ENCODE assay signal across 28 cellular contexts in the genomic region with DNA sequence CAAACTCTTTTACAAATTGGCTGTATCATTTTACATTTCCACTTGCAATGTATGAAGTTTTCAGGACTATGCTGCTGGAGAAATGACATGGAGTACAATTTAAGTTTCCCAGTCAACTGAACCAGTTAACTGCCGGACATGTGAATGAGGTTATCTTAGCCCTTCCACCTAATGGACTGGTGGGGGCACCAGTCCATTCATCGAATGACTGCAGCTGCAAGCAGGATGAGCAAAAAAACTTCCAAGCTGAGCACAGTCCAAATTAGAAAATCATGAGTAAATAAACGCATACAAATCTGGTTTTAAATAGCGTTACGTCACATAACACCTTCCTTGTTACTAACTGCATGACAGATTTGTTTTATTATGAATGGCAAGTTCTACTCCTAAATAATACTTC.
DNase-seq lines count a peak whose midpoint lies in the region; ATAC-seq and TF ChIP-seq lines count a peak whose summit lies in the region.
"Had no signal": no experiment of that assay in that cellular context is flagged by ENCODE, and none has a peak within 500 bp of the region (broad histone marks: within the 10 kb centered on the region; RNA-seq: fewer than 3 reads in every experiment).

No MANE protein-coding gene starts in this region.

- H3K4me3 ChIP-seq in LNCaP clone FGC (ENCODE audit: low read depth, low read length) (no peak overlapping the region), choroid plexus epithelial cell (ENCODE audit: low read depth, low read length) (no peak overlapping the region), neural progenitor cell (no peak overlapping the region), body of pancreas (no peak overlapping the region)
- H3K4me3 ChIP-seq: Peyer's patch had no signal

- 66 to 76% methylated on average over 5 of the region's 5 CpGs for WGBS in body of pancreas, 2 donors

- no peaks in the 10 kb centered on the region for H3K79me2 ChIP-seq in neural progenitor cell (ENCODE audit: low read depth)

- no peaks in the 10 kb centered on the region for H3K27me3 Mint-ChIP-seq in neural progenitor cell (ENCODE audit: insufficient read depth, low read depth)
- H3K27me3 Mint-ChIP-seq: activated CD4-positive, alpha-beta T cell treated with anti-CD3 and anti-CD28 coated beads, Interleukin-2, amount 10 ng/mL, durations not matched to agents 7 days and 5 days; activated CD8-positive, alpha-beta memory T cell treated with anti-CD3 and anti-CD28 coated beads, Interleukin-2, amount 10 ng/mL, durations not matched to agents 7 days and 5 days; brain; CD4-positive, CD25-positive, alpha-beta regulatory T cell; progenitor cell of endocrine pancreas; stimulated activated naive B cell treated with anti-CD40 and anti-IgM and Interleukin-4, amounts not matched to agents 10 μg/mL and 1 μg/mL and 100 μg/mL, for 72 hours had no signal

- ATAC-seq in body of pancreas, result no peak
- ATAC-seq in GM18870 (IDR thresholded peaks at IDR 0.05; ENCODE audit: unreplicated experiment), result no peak
- ATAC-seq: activated CD8-positive, alpha-beta memory T cell treated with anti-CD3 and anti-CD28 coated beads, Interleukin-2, amount 10 ng/mL, durations not matched to agents 7 days and 5 days; left colon; stimulated activated naive B cell treated with anti-CD40 and anti-IgM and Interleukin-4, amounts not matched to agents 10 μg/mL and 1 μg/mL and 100 μg/mL, for 72 hours had no signal

- H4K20me1 ChIP-seq in neural progenitor cell (ENCODE audit: low read depth), result no peaks in the 10 kb centered on the region

- H3K4me1 ChIP-seq in neural progenitor cell (no peaks in the 10 kb centered on the region), body of pancreas (no peaks in the 10 kb centered on the region)
- H3K4me1 ChIP-seq: Peyer's patch had no signal

- peak overlapping the region; percentile 60 for H2AFZ ChIP-seq in neural progenitor cell (replicated peaks)

- no peaks in the 10 kb centered on the region for H3K4me1 Mint-ChIP-seq in neural progenitor cell
- H3K4me1 Mint-ChIP-seq: activated CD4-positive, alpha-beta T cell treated with anti-CD3 and anti-CD28 coated beads, Interleukin-2, amount 10 ng/mL, durations not matched to agents 7 days and 5 days; activated CD8-positive, alpha-beta memory T cell treated with anti-CD3 and anti-CD28 coated beads, Interleukin-2, amount 10 ng/mL, durations not matched to agents 7 days and 5 days; brain; CD4-positive, CD25-positive, alpha-beta regulatory T cell; neural crest cell; stimulated activated naive B cell treated with anti-CD40 and anti-IgM and Interleukin-4, amounts not matched to agents 10 μg/mL and 1 μg/mL and 100 μg/mL, for 72 hours had no signal

- H3K27ac ChIP-seq in neural progenitor cell (no peak overlapping the region), body of pancreas (no peak overlapping the region)
- H3K27ac ChIP-seq: Peyer's patch had no signal

- no peak overlapping the region for H3K9ac ChIP-seq in neural progenitor cell

- H3F3A ChIP-seq in neural progenitor cell (ENCODE audit: low read depth), result no peaks in the 10 kb centered on the region

- TF ChIP-seq CTCF in LNCaP clone FGC (IDR thresholded peaks at IDR 0.05; ENCODE audit: control insufficient read depth, extremely low read depth, insufficient read depth) (peak; percentile 26; the same call in 1 of the 2 replicates), choroid plexus epithelial cell (conservative IDR thresholded peaks at IDR 0.05; ENCODE audit: low read depth, low read length) (peak; percentile 39), neural progenitor cell (IDR thresholded peaks at IDR 0.05) (peak; percentile 48), body of pancreas (IDR thresholded peaks at IDR 0.05) (no peak)

- H3K4me2 ChIP-seq in neural progenitor cell, result no peak overlapping the region

- no peak overlapping the region for H3K27ac Mint-ChIP-seq in neural progenitor cell
- H3K27ac Mint-ChIP-seq: activated CD4-positive, alpha-beta T cell treated with anti-CD3 and anti-CD28 coated beads, Interleukin-2, amount 10 ng/mL, durations not matched to agents 7 days and 5 days; activated CD8-positive, alpha-beta memory T cell treated with anti-CD3 and anti-CD28 coated beads, Interleukin-2, amount 10 ng/mL, durations not matched to agents 7 days and 5 days; brain; CD4-positive, CD25-positive, alpha-beta regulatory T cell; progenitor cell of endocrine pancreas; stimulated activated naive B cell treated with anti-CD40 and anti-IgM and Interleukin-4, amounts not matched to agents 10 μg/mL and 1 μg/mL and 100 μg/mL, for 72 hours had no signal

- intact Hi-C loops in body of pancreas (cut with DNase I), result no loop called here

- H3K9me3 ChIP-seq in neural progenitor cell (ENCODE audit: low read depth) (no peaks in the 10 kb centered on the region), body of pancreas (no peaks in the 10 kb centered on the region)
- H3K9me3 ChIP-seq: Peyer's patch had no signal

- H3K27me3 ChIP-seq in neural progenitor cell, result no peaks in the 10 kb centered on the region
- no peaks in the 10 kb centered on the region for H3K27me3 ChIP-seq in body of pancreas
- H3K27me3 ChIP-seq: Peyer's patch had no signal

- H3K36me3 ChIP-seq in neural progenitor cell (no peaks in the 10 kb centered on the region), body of pancreas (replicated peaks in 1 of 2; ENCODE audit: insufficient read depth in 1 of 2, low read depth in 2 of 2) (no peaks in the 10 kb centered on the region)
- H3K36me3 ChIP-seq: Peyer's patch had no signal

- no peaks in the 10 kb centered on the region for H3K9me3 Mint-ChIP-seq in neural progenitor cell

- peak; percentile 4 for DNase-seq in ELF-1 (ENCODE audit: low read depth, low spot score)
- DNase-seq in LNCaP clone FGC (ENCODE audit: low read depth), result no peak
- peak; percentile 29 for DNase-seq in choroid plexus epithelial cell (ENCODE audit: low read depth)
- DNase-seq in neural progenitor cell (ENCODE audit: low spot score), result peak; percentile 54
- no peak for DNase-seq in activated CD4-positive, alpha-beta T cell treated with anti-CD3 and anti-CD28 coated beads, Interleukin-2, amount 50 U/mL, for 4 hours
- DNase-seq in HUDEP-2 (lab: John Stamatoyannopoulos, UW; ENCODE audit: unreplicated experiment in 76 of 76), result no peak
- no peak for DNase-seq in body of pancreas
- DNase-seq: activated CD4-positive, alpha-beta T cell treated with anti-CD3 and anti-CD28 coated beads, Interleukin-2, amount 10 ng/mL, durations not matched to agents 7 days and 5 days; activated CD8-positive, alpha-beta memory T cell treated with anti-CD3 and anti-CD28 coated beads, Interleukin-2, amount 10 ng/mL, durations not matched to agents 7 days and 5 days; activated T-cell treated with anti-CD3 and anti-CD28 coated beads, Interleukin-2, amount 50 U/mL, for 48 hours; CD4-positive, CD25-positive, alpha-beta regulatory T cell; effector CD8-positive, alpha-beta T cell; erythroblast; HCEC 1CT; head of caudate nucleus; left colon; mammary epithelial cell; NCI-H1436 treated with DMSO at 0.1 percent for 48 hours; NCI-H446; Peyer's patch; SHP77 treated with DMSO at 0.1 percent for 48 hours; stimulated activated naive B cell treated with anti-CD40 and anti-IgM and Interleukin-4, amounts not matched to agents 10 μg/mL and 1 μg/mL and 100 μg/mL, for 72 hours; SW 1271; T1000 had no signal

- H3K36me3 Mint-ChIP-seq in neural progenitor cell, result no peaks in the 10 kb centered on the region
- H3K36me3 Mint-ChIP-seq: activated CD8-positive, alpha-beta memory T cell treated with anti-CD3 and anti-CD28 coated beads, Interleukin-2, amount 10 ng/mL, durations not matched to agents 7 days and 5 days; brain; CD4-positive, CD25-positive, alpha-beta regulatory T cell; stimulated activated naive B cell treated with anti-CD40 and anti-IgM and Interleukin-4, amounts not matched to agents 10 μg/mL and 1 μg/mL and 100 μg/mL, for 72 hours had no signal

- no peak for TF ChIP-seq POLR2A in body of pancreas (IDR thresholded peaks at IDR 0.05)

- H3K4me3 Mint-ChIP-seq in neural progenitor cell, result no peak overlapping the region
- H3K4me3 Mint-ChIP-seq: activated CD4-positive, alpha-beta T cell treated with anti-CD3 and anti-CD28 coated beads, Interleukin-2, amount 10 ng/mL, durations not matched to agents 7 days and 5 days; activated CD8-positive, alpha-beta memory T cell treated with anti-CD3 and anti-CD28 coated beads, Interleukin-2, amount 10 ng/mL, durations not matched to agents 7 days and 5 days; brain; CD4-positive, CD25-positive, alpha-beta regulatory T cell; neural crest cell; stimulated activated naive B cell treated with anti-CD40 and anti-IgM and Interleukin-4, amounts not matched to agents 10 μg/mL and 1 μg/mL and 100 μg/mL, for 72 hours had no signal

Comparison
In these comparisons a context has a peak if more than half of its experiments do, and no peak if none do; other contexts are left out.
1. DNase-seq: peak in ELF-1 (single experiment), choroid plexus epithelial cell (single experiment) and neural progenitor cell (single experiment); none in LNCaP clone FGC (single experiment), activated CD4-positive, alpha-beta T cell treated with anti-CD3 and anti-CD28 coated beads, Interleukin-2, amount 50 U/mL, for 4 hours (0 of 2), HUDEP-2 (0 of 76) and body of pancreas (0 of 4).
2. CTCF ChIP-seq: peak in LNCaP clone FGC (single experiment), choroid plexus epithelial cell (single experiment) and neural progenitor cell (single experiment); none in body of pancreas (0 of 7).